In the genomic region with DNA sequence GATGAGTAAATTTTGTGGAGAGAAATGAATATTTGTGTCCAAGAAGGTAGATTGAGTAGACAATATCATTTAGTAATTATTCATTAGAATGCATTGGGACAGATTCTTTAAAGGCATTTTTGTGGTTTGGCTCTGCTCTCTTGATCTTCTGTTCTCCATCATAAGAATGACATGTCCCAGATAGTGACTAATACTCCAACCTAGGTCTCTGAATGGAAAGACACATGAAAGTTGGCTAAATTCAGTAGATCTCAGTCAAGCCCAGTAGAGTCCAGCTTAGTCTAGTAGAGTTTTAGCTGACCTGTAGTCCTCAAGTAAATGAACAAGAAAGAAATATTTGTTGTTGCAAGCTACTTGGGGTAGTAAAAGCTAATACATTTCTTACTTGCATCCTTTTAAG, we compare ENCODE assay signal across 11 cellular contexts.
"Had no signal": no experiment of that assay in that cellular context is flagged by ENCODE, and none has a peak within 500 bp of the region (broad histone marks: within the 10 kb centered on the region; RNA-seq: fewer than 3 reads in every experiment).

No MANE protein-coding gene starts in this region.

- ATAC-seq: left ventricle myocardium superior; natural killer cell; stimulated activated memory B cell treated with anti-CD40 and anti-IgM and Interleukin-4, amounts not matched to agents 10 μg/mL and 1 μg/mL and 100 μg/mL, for 72 hours had no signal

- DNase-seq: activated CD4-positive, alpha-beta T cell treated with anti-CD3 and anti-CD28 coated beads, Interleukin-2, amount 10 ng/mL, durations not matched to agents 7 days and 5 days; activated CD8-positive, alpha-beta memory T cell treated with anti-CD3 and anti-CD28 coated beads for 24 hours; activated naive CD8-positive, alpha-beta T cell treated with anti-CD3 and anti-CD28 coated beads for 36 hours; effector memory CD4-positive, alpha-beta T cell; hippocampal formation; left ventricle myocardium superior; mesendoderm; natural killer cell; retina; stimulated activated CD4-positive, alpha-beta T cell treated with anti-CD3 and anti-CD28 coated beads, Interleukin-2, amount 100 ng/mL, for 48 hours had no signal
